In the genomic region with DNA sequence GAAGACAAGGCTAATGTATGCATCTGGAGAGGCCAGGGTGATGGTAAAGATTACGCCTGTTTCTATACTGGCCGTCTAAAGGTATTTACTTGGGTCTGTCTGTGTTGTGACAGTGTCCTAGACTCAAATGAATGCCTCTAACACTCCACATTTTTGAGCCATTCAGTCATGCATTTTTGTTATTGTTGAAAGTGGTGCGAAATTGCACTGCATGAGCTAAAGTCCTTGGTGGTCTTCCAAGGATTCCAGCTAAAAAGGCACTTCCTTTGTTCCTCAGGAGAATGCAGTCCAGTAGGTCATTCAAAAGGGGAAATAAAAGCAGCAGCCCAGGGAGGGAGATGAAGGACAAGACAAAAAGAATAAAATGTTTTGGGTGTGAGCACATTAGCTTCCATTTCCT, we compare ENCODE assay signal across 14 cellular contexts. TPM values are rescaled to one million over a fixed set of nuclear protein-coding genes. Genes with fewer than 3 reads are reported as not detected.
DNase-seq lines count a peak whose midpoint lies in the region; TF ChIP-seq lines count a peak whose summit lies in the region.
"Had no signal": no experiment of that assay in that cellular context is flagged by ENCODE, and none has a peak within 500 bp of the region (broad histone marks: within the 10 kb centered on the region; RNA-seq: fewer than 3 reads in every experiment).

No MANE protein-coding gene starts in this region.

- H3K4me1 ChIP-seq in adipocyte (ENCODE audit: control insufficient read depth, insufficient read depth, low read length) (peaks cover 21% of the 10 kb centered on the region), iPS-18a (ENCODE audit: control insufficient read depth, low read depth, low read length) (peaks cover 20% of the 10 kb centered on the region), trophoblast cell (ENCODE audit: control insufficient read depth in 1 of 2, insufficient read depth in 2 of 2, low read length in 2 of 2) (peaks cover 4 to 11% of the 10 kb centered on the region in 2 experiments), MM.1S (ENCODE audit: low read length) (no peaks in the 10 kb centered on the region)

- H3K79me1 ChIP-seq in trophoblast cell (ENCODE audit: low read length), result peaks cover 30% of the 10 kb centered on the region

- H3F3A ChIP-seq in MM.1S (ENCODE audit: insufficient read depth, low read length), result no peaks in the 10 kb centered on the region

- H3K4me2 ChIP-seq in trophoblast cell (ENCODE audit: low read length) (peak overlapping the region; percentile 79), MM.1S (ENCODE audit: low read depth, low read length) (no peak overlapping the region)

- H3K9me2 ChIP-seq in MM.1S (replicated peaks; ENCODE audit: insufficient read depth, low read length), result no peaks in the 10 kb centered on the region

- DNase-seq in BJ (ENCODE audit: low read depth) (peak; percentile 3), adipocyte (ENCODE audit: low read depth) (peak; percentile 64), trophoblast cell (peak; percentile 63 to 86), DMS153 treated with DMSO at 0.1 percent for 48 hours (lab: John Stamatoyannopoulos, UW; ENCODE audit: unreplicated experiment) (no peak), MM.1S (no peak), amniotic stem cell (lab: John Stamatoyannopoulos, UW) (no peak), RKO (ENCODE audit: low spot score) (no peak)
- DNase-seq: activated CD4-positive, alpha-beta T cell treated with anti-CD3 and anti-CD28 coated beads, Interleukin-2, amount 50 U/mL, for 4 hours; activated effector memory CD4-positive, alpha-beta T cell treated with anti-CD3 and anti-CD28 coated beads, Interleukin-2, amount 50 U/mL, for 16 hours; NCI-H226; T-helper 17 cell had no signal

- H3K18ac ChIP-seq in trophoblast cell (ENCODE audit: low read length), result no peak overlapping the region

- no peak overlapping the region for H4K12ac ChIP-seq in trophoblast cell (ENCODE audit: low read depth, low read length)

- no peak for TF ChIP-seq CTCF in BJ (IDR thresholded peaks at IDR 0.05; ENCODE audit: insufficient read depth, low read depth, low read length)
- TF ChIP-seq CTCF in MM.1S (IDR thresholded peaks at IDR 0.05; ENCODE audit: low read length), result no peak

- peaks cover 12% of the 10 kb centered on the region for H3K79me2 ChIP-seq in trophoblast cell (ENCODE audit: control insufficient read depth, insufficient read depth, low read length, poor library complexity)
- H3K79me2 ChIP-seq in MM.1S (ENCODE audit: low read length), result no peaks in the 10 kb centered on the region

- H3K36me3 ChIP-seq in BJ (ENCODE audit: control insufficient read depth, insufficient read depth, low read length) (no peaks in the 10 kb centered on the region), adipocyte (ENCODE audit: control insufficient read depth, insufficient read depth, low read length, severe bottlenecking) (no peaks in the 10 kb centered on the region), iPS-18a (ENCODE audit: control insufficient read depth, low read depth, low read length) (peaks cover 6% of the 10 kb centered on the region), trophoblast cell (ENCODE audit: control insufficient read depth in 1 of 2, insufficient read depth in 2 of 2, low read length in 2 of 2) (no peaks in the 10 kb centered on the region), MM.1S (replicated peaks; ENCODE audit: insufficient read depth, low read length) (no peaks in the 10 kb centered on the region)
- H3K36me3 ChIP-seq: right atrium auricular region had no signal

- no peak overlapping the region for H3K27ac ChIP-seq in iPS-18a (ENCODE audit: low read length)
- peak overlapping the region; percentile 87 for H3K27ac ChIP-seq in trophoblast cell (ENCODE audit: low read depth, low read length)
- H3K27ac ChIP-seq in MM.1S (ENCODE audit: low read length), result no peak overlapping the region
- H3K27ac ChIP-seq: right atrium auricular region had no signal

- H4K20me1 ChIP-seq in MM.1S (ENCODE audit: insufficient read depth, low read length), result no peaks in the 10 kb centered on the region

- no peak overlapping the region for H2BK5ac ChIP-seq in trophoblast cell (ENCODE audit: low read depth, low read length, poor library complexity)

- WGBS in trophoblast cell (ENCODE audit: extremely low coverage, insufficient coverage, insufficient read length), result no CpG with 5 or more reads among the region's 3 CpGs

- H3K27me3 ChIP-seq in BJ (ENCODE audit: control insufficient read depth, insufficient read depth, low read length) (peaks cover 3% of the 10 kb centered on the region), adipocyte (replicated peaks; ENCODE audit: control insufficient read depth, insufficient read depth, low read length) (no peaks in the 10 kb centered on the region), iPS-18a (ENCODE audit: control insufficient read depth, insufficient read depth, low read length) (peaks cover 9% of the 10 kb centered on the region), trophoblast cell (ENCODE audit: insufficient read depth, low read length) (no peaks in the 10 kb centered on the region), MM.1S (replicated peaks; ENCODE audit: insufficient read depth, low read length) (no peaks in the 10 kb centered on the region)
- H3K27me3 ChIP-seq: right atrium auricular region had no signal

- H3K14ac ChIP-seq in trophoblast cell (ENCODE audit: low read length), result no peak overlapping the region

- H3K4me3 ChIP-seq in BJ (ENCODE audit: low read depth, low read length) (no peak overlapping the region), adipocyte (ENCODE audit: low read length) (peak overlapping the region; percentile 88), iPS-18a (ENCODE audit: low read length) (peak overlapping the region; percentile 77), trophoblast cell (ENCODE audit: low read depth, low read length) (no peak overlapping the region), MM.1S (ENCODE audit: low read length) (no peak overlapping the region)
- H3K4me3 ChIP-seq: lung, right atrium auricular region had no signal

- H4K91ac ChIP-seq in trophoblast cell (ENCODE audit: low read depth, low read length), result no peak overlapping the region

- no peak overlapping the region for H3K23ac ChIP-seq in trophoblast cell (ENCODE audit: low read length)

- no peak overlapping the region for H2AK5ac ChIP-seq in trophoblast cell (ENCODE audit: low read length)

- H3K9ac ChIP-seq in adipocyte (ENCODE audit: low read length) (peak overlapping the region; percentile 94), iPS-18a (ENCODE audit: low read length) (no peak overlapping the region), trophoblast cell (ENCODE audit: low read length) (no peak overlapping the region), MM.1S (ENCODE audit: low read length) (no peak overlapping the region)

- H3K4ac ChIP-seq in trophoblast cell (ENCODE audit: low read depth, low read length), result no peak overlapping the region

- no peaks in the 10 kb centered on the region for H3K9me3 ChIP-seq in adipocyte (ENCODE audit: control insufficient read depth, low read length)
- H3K9me3 ChIP-seq in iPS-18a (ENCODE audit: control insufficient read depth, low read depth, low read length), result peaks cover 3% of the 10 kb centered on the region
- H3K9me3 ChIP-seq in trophoblast cell (ENCODE audit: insufficient read depth, low read depth, low read length), result no peaks in the 10 kb centered on the region
- H3K9me3 ChIP-seq in MM.1S (replicated peaks; ENCODE audit: insufficient read depth, low read length), result no peaks in the 10 kb centered on the region
- H3K9me3 ChIP-seq: right atrium auricular region had no signal

- H4K8ac ChIP-seq in trophoblast cell (ENCODE audit: low read depth, low read length), result no peak overlapping the region

- no peak overlapping the region for H2BK120ac ChIP-seq in trophoblast cell (ENCODE audit: insufficient read depth, low read length, poor library complexity)

- no peak overlapping the region for H2BK12ac ChIP-seq in trophoblast cell (ENCODE audit: low read length)

- POLR2A ChIA-PET in BJ (lab: Charles Lee), result no interaction called here

- CTCF ChIA-PET in BJ (lab: Yijun Ruan, JAX), result no interaction called here

- H2AFZ ChIP-seq in trophoblast cell (ENCODE audit: insufficient read depth, low read length, poor library complexity), result no peak overlapping the region
- H2AFZ ChIP-seq in MM.1S (ENCODE audit: low read length), result no peak overlapping the region

RNA-seq across cellular contexts. Expression of a gene that starts 3.0 kb away (rescaled TPM):
- 0.23 and 0.26 TPM in 2 replicates for polyA plus RNA-seq in BJ (2011; rRNA removed)
- 0.14 and 0.31 TPM in 2 replicates for polyA minus RNA-seq in BJ (2011; rRNA and poly(A)+ RNA removed)
- polyA plus RNA-seq in trophoblast cell (2013), result 57.5 and 60.5 TPM in 2 replicates

Comparison
In these comparisons a context has a peak if more than half of its experiments do, and no peak if none do; other contexts are left out.
1. DNase-seq: peak in BJ (single experiment), adipocyte (single experiment) and trophoblast cell (2 of 2); none in DMS153 treated with DMSO at 0.1 percent for 48 hours (single experiment), MM.1S (single experiment), amniotic stem cell (single experiment) and RKO (single experiment).
2. H3K4me3 ChIP-seq: peak in adipocyte (single experiment) and iPS-18a (single experiment); none in BJ (single experiment), trophoblast cell (single experiment) and MM.1S (single experiment).